ENCODE assay signal across 1 cellular context in genomic region chr7:132061931-132062330, GRCh38.
TF ChIP-seq lines count a peak whose summit lies in the region.

No MANE protein-coding gene starts in this region.

TF ChIP-seq in IMR-90, 13 proteins besides CTCF, POLR2A, EP300 and RAD21:
- TF ChIP-seq RCOR1 (IDR thresholded peaks at IDR 0.05; ENCODE audit: insufficient replicate concordance, low read length): no peak
- no peak for TF ChIP-seq MAZ (IDR thresholded peaks at IDR 0.05; ENCODE audit: borderline replicate concordance, low read depth, low read length)
- TF ChIP-seq FOS (IDR thresholded peaks at IDR 0.05; ENCODE audit: low read depth, low read length): no peak
- TF ChIP-seq MXI1 (IDR thresholded peaks at IDR 0.05; ENCODE audit: borderline replicate concordance, low read depth, low read length): no peak
- no peak for TF ChIP-seq USF2 (IDR thresholded peaks at IDR 0.05; ENCODE audit: low read depth, low read length)
- TF ChIP-seq NFE2L2 (IDR thresholded peaks at IDR 0.05; ENCODE audit: low read depth, low read length): no peak
- TF ChIP-seq ELK1 (IDR thresholded peaks at IDR 0.05; ENCODE audit: borderline replicate concordance, low read depth, low read length): no peak
- TF ChIP-seq CHD1 (IDR thresholded peaks at IDR 0.05; ENCODE audit: low read depth, low read length): no peak
TF ChIP-seq in IMR-90: peak in this region for 0.
